Comparison of ENCODE assay signal across 19 cellular contexts in the genomic region with DNA sequence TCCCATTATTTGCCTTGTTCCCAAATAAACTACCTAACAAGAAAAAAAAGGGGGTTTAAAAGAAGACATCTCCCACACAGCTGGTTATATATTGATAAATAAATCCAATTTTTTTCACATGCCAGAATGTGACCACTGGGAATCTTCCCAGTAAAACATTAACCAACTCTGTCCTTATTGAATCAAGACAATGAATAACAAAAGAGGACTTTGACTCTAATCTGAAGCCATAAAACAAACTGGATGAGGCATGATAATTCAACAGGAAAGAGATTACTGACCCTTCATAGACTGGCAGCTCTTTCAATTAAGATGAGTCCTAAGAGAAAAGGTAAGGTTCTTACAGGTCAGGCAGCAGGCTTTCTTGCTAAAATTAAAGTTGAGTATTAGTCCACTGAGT.
DNase-seq lines count a peak whose midpoint lies in the region; TF ChIP-seq lines count a peak whose summit lies in the region.
"Had no signal": no experiment of that assay in that cellular context is flagged by ENCODE, and none has a peak within 500 bp of the region (broad histone marks: within the 10 kb centered on the region; RNA-seq: fewer than 3 reads in every experiment).

No MANE protein-coding gene starts in this region.

- no peaks in the 10 kb centered on the region for H4K20me1 ChIP-seq in hepatocyte (ENCODE audit: insufficient read depth, poor library complexity, severe bottlenecking)

- no peaks in the 10 kb centered on the region for H3K27me3 ChIP-seq in hepatocyte
- H3K27me3 ChIP-seq in liver (ENCODE audit: control insufficient read depth in 4 of 4, insufficient read depth in 4 of 4, low read length in 3 of 4): no peaks in the 10 kb centered on the region
- no peaks in the 10 kb centered on the region for H3K27me3 ChIP-seq in transverse colon
- H3K27me3 ChIP-seq: BE2C, MG63 had no signal

- in situ Hi-C loops in transverse colon (cut with MboI; ENCODE audit: low pct_ligation_motif_present in 1 of 4, low pct_unique_long_range_greater_than_20kb in 1 of 4, low sequenced_read_pairs in 3 of 4): no loop called here

- no peak overlapping the region for H2AFZ ChIP-seq in hepatocyte

- H3K36me3 ChIP-seq in hepatocyte (replicated peaks; ENCODE audit: insufficient read depth, low read depth): no peaks in the 10 kb centered on the region
- no peaks in the 10 kb centered on the region for H3K36me3 ChIP-seq in liver (ENCODE audit: control insufficient read depth in 4 of 4, insufficient read depth in 3 of 4, low read depth in 1 of 4, low read length in 3 of 4)
- no peaks in the 10 kb centered on the region for H3K36me3 ChIP-seq in transverse colon
- H3K36me3 ChIP-seq: BE2C, MG63 had no signal

- peak overlapping the region; percentile 2 for H3K4me2 ChIP-seq in hepatocyte

- H3K9me3 ChIP-seq in hepatocyte (ENCODE audit: low read depth) (no peaks in the 10 kb centered on the region), liver (ENCODE audit: control insufficient read depth in 4 of 4, low read length in 3 of 4) (no peaks in the 10 kb centered on the region), transverse colon (no peaks in the 10 kb centered on the region)
- H3K9me3 ChIP-seq: BE2C had no signal

- intact Hi-C loops in transverse colon (cut with DNase I; ENCODE audit: low total_unique reads): no loop called here

- H3K27ac ChIP-seq in hepatocyte: no peak overlapping the region
- no peak overlapping the region for H3K27ac ChIP-seq in liver (ENCODE audit: low read depth in 1 of 2, low read length in 2 of 2)
- peak overlapping the region; percentile 35 to 48 (median 44) for H3K27ac ChIP-seq in transverse colon
- H3K27ac ChIP-seq: SK-N-MC had no signal

- peak; percentile 8 for DNase-seq in HT-29 (ENCODE audit: low spot score)
- DNase-seq in hepatocyte (ENCODE audit: low spot score): peak; percentile 38
- DNase-seq in transverse colon: no peak
- DNase-seq in OCI-M2 (lab: John Stamatoyannopoulos, UW; ENCODE audit: unreplicated experiment): no peak
- DNase-seq in activated CD8-positive, alpha-beta memory T cell treated with anti-CD3 and anti-CD28 coated beads, Interleukin-2, amount 50 U/mL, for 4 hours: no peak
- no peak for DNase-seq in COLO668 (lab: John Stamatoyannopoulos, UW; ENCODE audit: unreplicated experiment)
- DNase-seq: BE2C; CD4-positive, alpha-beta T cell; GDM1; GOT3; MG63; NCI-H1092; NCI-H146; NCI-H2081 treated with DMSO at 0.1 percent for 48 hours; NCI-H510A treated with DMSO at 0.1 percent for 48 hours; Right ventricle myocardium superior had no signal

- H3K79me2 ChIP-seq in hepatocyte: no peaks in the 10 kb centered on the region

- no peaks in the 10 kb centered on the region for H3K9me2 ChIP-seq in hepatocyte (replicated peaks; ENCODE audit: insufficient read depth)

- peak in 1 of 2 donors; percentile 5 for TF ChIP-seq RAD21 in liver (IDR thresholded peaks at IDR 0.05)

- H3K4me3 ChIP-seq in hepatocyte (no peak overlapping the region), liver (ENCODE audit: low read depth in 1 of 3, low read length in 3 of 3) (no peak overlapping the region), transverse colon (no peak overlapping the region)
- H3K4me3 ChIP-seq: GM12878, MG63, SK-N-MC had no signal

- no peak overlapping the region for H3K9ac ChIP-seq in liver (ENCODE audit: low read depth in 1 of 2, low read length in 2 of 2)

- no peak for TF ChIP-seq POLR2A in transverse colon (IDR thresholded peaks at IDR 0.05)

- TF ChIP-seq EP300 in transverse colon (IDR thresholded peaks at IDR 0.05; ENCODE audit: low read depth): no peak

- peaks cover 18% of the 10 kb centered on the region for H3K4me1 ChIP-seq in hepatocyte (ENCODE audit: insufficient read depth)
- peaks cover 0 to 6% (median 0%) of the 10 kb centered on the region in 4 donors for H3K4me1 ChIP-seq in liver (ENCODE audit: control insufficient read depth in 4 of 4, insufficient read depth in 4 of 4, low read length in 3 of 4)
- peaks cover 0 to 18% (median 6%) of the 10 kb centered on the region in 4 donors for H3K4me1 ChIP-seq in transverse colon
- H3K4me1 ChIP-seq: BE2C had no signal

- TF ChIP-seq CTCF in hepatocyte (IDR thresholded peaks at IDR 0.05; ENCODE audit: poor library complexity): no peak
- TF ChIP-seq CTCF in liver (IDR thresholded peaks at IDR 0.05; ENCODE audit: low read depth, low read length, missing input control): no peak
- no peak for TF ChIP-seq CTCF in transverse colon (IDR thresholded peaks at IDR 0.05)

TF ChIP-seq in liver, 16 proteins besides CTCF, POLR2A, EP300 and RAD21:
- TF ChIP-seq NR2F2 (IDR thresholded peaks at IDR 0.05): no peak
- TF ChIP-seq FOXA1 (IDR thresholded peaks at IDR 0.05): peak; percentile 55
- TF ChIP-seq RXRA (IDR thresholded peaks at IDR 0.05): peak in 1 of 2 donors; percentile 44
- peak; percentile 73 for TF ChIP-seq FOXA2 (IDR thresholded peaks at IDR 0.05)
- TF ChIP-seq, protein P1, sequence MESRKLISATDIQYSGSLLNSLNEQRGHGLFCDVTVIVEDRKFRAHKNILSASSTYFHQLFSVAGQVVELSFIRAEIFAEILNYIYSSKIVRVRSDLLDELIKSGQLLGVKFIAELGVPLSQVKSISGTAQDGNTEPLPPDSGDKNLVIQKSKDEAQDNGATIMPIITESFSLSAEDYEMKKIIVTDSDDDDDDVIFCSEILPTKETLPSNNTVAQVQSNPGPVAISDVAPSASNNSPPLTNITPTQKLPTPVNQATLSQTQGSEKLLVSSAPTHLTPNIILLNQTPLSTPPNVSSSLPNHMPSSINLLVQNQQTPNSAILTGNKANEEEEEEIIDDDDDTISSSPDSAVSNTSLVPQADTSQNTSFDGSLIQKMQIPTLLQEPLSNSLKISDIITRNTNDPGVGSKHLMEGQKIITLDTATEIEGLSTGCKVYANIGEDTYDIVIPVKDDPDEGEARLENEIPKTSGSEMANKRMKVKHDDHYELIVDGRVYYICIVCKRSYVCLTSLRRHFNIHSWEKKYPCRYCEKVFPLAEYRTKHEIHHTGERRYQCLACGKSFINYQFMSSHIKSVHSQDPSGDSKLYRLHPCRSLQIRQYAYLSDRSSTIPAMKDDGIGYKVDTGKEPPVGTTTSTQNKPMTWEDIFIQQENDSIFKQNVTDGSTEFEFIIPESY (IDR thresholded peaks at IDR 0.05): no peak
- peak; percentile 15 to 51 for TF ChIP-seq JUND (IDR thresholded peaks at IDR 0.05)
- TF ChIP-seq SP1 (IDR thresholded peaks at IDR 0.05): peak; percentile 77
- peak; percentile 59 for TF ChIP-seq YY1 (IDR thresholded peaks at IDR 0.05)
- TF ChIP-seq TAF1 (conservative IDR thresholded peaks at IDR 0.05): no peak
- TF ChIP-seq, protein P2, sequence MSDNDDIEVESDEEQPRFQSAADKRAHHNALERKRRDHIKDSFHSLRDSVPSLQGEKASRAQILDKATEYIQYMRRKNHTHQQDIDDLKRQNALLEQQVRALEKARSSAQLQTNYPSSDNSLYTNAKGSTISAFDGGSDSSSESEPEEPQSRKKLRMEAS (IDR thresholded peaks at IDR 0.05): peak; percentile 14
- TF ChIP-seq, protein P3, sequence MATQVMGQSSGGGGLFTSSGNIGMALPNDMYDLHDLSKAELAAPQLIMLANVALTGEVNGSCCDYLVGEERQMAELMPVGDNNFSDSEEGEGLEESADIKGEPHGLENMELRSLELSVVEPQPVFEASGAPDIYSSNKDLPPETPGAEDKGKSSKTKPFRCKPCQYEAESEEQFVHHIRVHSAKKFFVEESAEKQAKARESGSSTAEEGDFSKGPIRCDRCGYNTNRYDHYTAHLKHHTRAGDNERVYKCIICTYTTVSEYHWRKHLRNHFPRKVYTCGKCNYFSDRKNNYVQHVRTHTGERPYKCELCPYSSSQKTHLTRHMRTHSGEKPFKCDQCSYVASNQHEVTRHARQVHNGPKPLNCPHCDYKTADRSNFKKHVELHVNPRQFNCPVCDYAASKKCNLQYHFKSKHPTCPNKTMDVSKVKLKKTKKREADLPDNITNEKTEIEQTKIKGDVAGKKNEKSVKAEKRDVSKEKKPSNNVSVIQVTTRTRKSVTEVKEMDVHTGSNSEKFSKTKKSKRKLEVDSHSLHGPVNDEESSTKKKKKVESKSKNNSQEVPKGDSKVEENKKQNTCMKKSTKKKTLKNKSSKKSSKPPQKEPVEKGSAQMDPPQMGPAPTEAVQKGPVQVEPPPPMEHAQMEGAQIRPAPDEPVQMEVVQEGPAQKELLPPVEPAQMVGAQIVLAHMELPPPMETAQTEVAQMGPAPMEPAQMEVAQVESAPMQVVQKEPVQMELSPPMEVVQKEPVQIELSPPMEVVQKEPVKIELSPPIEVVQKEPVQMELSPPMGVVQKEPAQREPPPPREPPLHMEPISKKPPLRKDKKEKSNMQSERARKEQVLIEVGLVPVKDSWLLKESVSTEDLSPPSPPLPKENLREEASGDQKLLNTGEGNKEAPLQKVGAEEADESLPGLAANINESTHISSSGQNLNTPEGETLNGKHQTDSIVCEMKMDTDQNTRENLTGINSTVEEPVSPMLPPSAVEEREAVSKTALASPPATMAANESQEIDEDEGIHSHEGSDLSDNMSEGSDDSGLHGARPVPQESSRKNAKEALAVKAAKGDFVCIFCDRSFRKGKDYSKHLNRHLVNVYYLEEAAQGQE (IDR thresholded peaks at IDR 0.05): peak; percentile 41
- TF ChIP-seq, protein P4, sequence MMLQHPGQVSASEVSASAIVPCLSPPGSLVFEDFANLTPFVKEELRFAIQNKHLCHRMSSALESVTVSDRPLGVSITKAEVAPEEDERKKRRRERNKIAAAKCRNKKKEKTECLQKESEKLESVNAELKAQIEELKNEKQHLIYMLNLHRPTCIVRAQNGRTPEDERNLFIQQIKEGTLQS (IDR thresholded peaks at IDR 0.05): no peak
- no peak for TF ChIP-seq EGR1 (IDR thresholded peaks at IDR 0.05; ENCODE audit: low read depth in 2 of 2)
- peak; percentile 76 to 85 for TF ChIP-seq HNF4A (conservative IDR thresholded peaks at IDR 0.05)
- peak; percentile 66 for TF ChIP-seq HNF4G (IDR thresholded peaks at IDR 0.05)
- no peak for TF ChIP-seq GABPA (IDR thresholded peaks at IDR 0.05 in 1 of 2, conservative IDR thresholded peaks at IDR 0.05 in 1 of 2)

Comparison
In these comparisons a context has a peak if more than half of its experiments do, and no peak if none do; other contexts are left out.
1. DNase-seq: peak in HT-29 (single experiment) and hepatocyte (single experiment); none in transverse colon (single experiment), OCI-M2 (single experiment), activated CD8-positive, alpha-beta memory T cell treated with anti-CD3 and anti-CD28 coated beads, Interleukin-2, amount 50 U/mL, for 4 hours (single experiment) and COLO668 (single experiment).
2. H3K27ac ChIP-seq: peak in transverse colon (4 of 4); none in hepatocyte (single experiment) and liver (0 of 2).